ENCODE assay signal across 1 cellular context in genomic region chr7:32564542-32564941, GRCh38.
TF ChIP-seq lines count a peak whose summit lies in the region.

No MANE protein-coding gene starts in this region.

TF ChIP-seq in WTC11, 78 proteins besides CTCF, POLR2A, EP300 and RAD21 (continued from another document):
- TF ChIP-seq, protein P1, sequence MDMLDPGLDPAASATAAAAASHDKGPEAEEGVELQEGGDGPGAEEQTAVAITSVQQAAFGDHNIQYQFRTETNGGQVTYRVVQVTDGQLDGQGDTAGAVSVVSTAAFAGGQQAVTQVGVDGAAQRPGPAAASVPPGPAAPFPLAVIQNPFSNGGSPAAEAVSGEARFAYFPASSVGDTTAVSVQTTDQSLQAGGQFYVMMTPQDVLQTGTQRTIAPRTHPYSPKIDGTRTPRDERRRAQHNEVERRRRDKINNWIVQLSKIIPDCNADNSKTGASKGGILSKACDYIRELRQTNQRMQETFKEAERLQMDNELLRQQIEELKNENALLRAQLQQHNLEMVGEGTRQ (CRISPR knock-in tag; IDR thresholded peaks at IDR 0.05), result no peak
- no peak for TF ChIP-seq NR2C2 (CRISPR knock-in tag; IDR thresholded peaks at IDR 0.05)
- no peak for TF ChIP-seq AFF4 (CRISPR knock-in tag; IDR thresholded peaks at IDR 0.05; ENCODE audit: borderline replicate concordance)
- TF ChIP-seq ESRRA (CRISPR knock-in tag; IDR thresholded peaks at IDR 0.05; ENCODE audit: borderline replicate concordance), result no peak
- TF ChIP-seq MYBL2 (CRISPR knock-in tag; IDR thresholded peaks at IDR 0.05), result no peak
- no peak for TF ChIP-seq ZMAT4 (CRISPR knock-in tag; IDR thresholded peaks at IDR 0.05)
- TF ChIP-seq ZNF416 (CRISPR knock-in tag; IDR thresholded peaks at IDR 0.05), result no peak
- TF ChIP-seq SOX15 (CRISPR knock-in tag; IDR thresholded peaks at IDR 0.05), result no peak
- no peak for TF ChIP-seq ZNF121 (CRISPR knock-in tag; IDR thresholded peaks at IDR 0.05)
